Comparison of ENCODE assay signal across 8 cellular contexts in genomic region chr1:23867953-23868847, GRCh38. TPM values are rescaled to one million over a fixed set of nuclear protein-coding genes. Genes with fewer than 3 reads are reported as not detected.
A peak's percentile ranks its signal among the peaks of the same experiment; 100 is the strongest.
DNase-seq lines count a peak whose midpoint lies in the region; ATAC-seq and TF ChIP-seq lines count a peak whose summit lies in the region.

Gene FUCA1, minus strand, starts transcription at chr1:23868290. Its CDS starts 4 bp downstream, at chr1:23868286.

- TF ChIP-seq CTCF in CD14-positive monocyte (IDR thresholded peaks at IDR 0.05) (peak; percentile 94), lower leg skin (IDR thresholded peaks at IDR 0.05) (peak in 1 of 3 donors; percentile 86)

- no peaks in the 10 kb centered on the region for H3K9me3 ChIP-seq in duodenal mucosa (ENCODE audit: control insufficient read depth in 1 of 2, low read length in 2 of 2)

- intact Hi-C loops in CD14-positive monocyte (cut with micrococcal nuclease): loop anchor here (2.0 to 5.0 kb wide), 4 partner anchors 49 to 81 kb away; no protein-coding TSS in a partner anchor
- intact Hi-C loops in lower leg skin (cut with DNase I; ENCODE audit: low total_unique reads): no loop called here

- DNase-seq in CD14-positive monocyte (ENCODE audit: low spot score) (peak; percentile 87), NCI-H69 (lab: John Stamatoyannopoulos, UW) (peak; percentile 94), lower leg skin (ENCODE audit: low spot score in 2 of 2) (peak; percentile 91 to 99)
- DNase-seq in activated CD4-positive, alpha-beta T cell treated with anti-CD3 and anti-CD28 coated beads, Interleukin-2, amount 50 U/mL, for 48 hours: peak; percentile 94 to 95
- peak; percentile 85 to 89 for DNase-seq in stimulated activated CD4-positive, alpha-beta T cell treated with anti-CD3 and anti-CD28 coated beads, Interleukin-4, amount 100 ng/mL, for 48 hours (ENCODE audit: low read depth in 2 of 2)

- WGBS in lower leg skin, 2 donors: 7 to 10% methylated on average over 39 to 63 of the region's 81 CpGs

- H3K36me3 Mint-ChIP-seq in CD14-positive monocyte: peaks cover 16 to 22% of the 10 kb centered on the region in 2 donors

- peaks cover 23 to 26% of the 10 kb centered on the region in 2 donors for H3K4me1 ChIP-seq in duodenal mucosa (ENCODE audit: control insufficient read depth in 1 of 2, insufficient read depth in 2 of 2, low read length in 2 of 2)

- H3K27me3 ChIP-seq in duodenal mucosa (ENCODE audit: control insufficient read depth in 1 of 2, insufficient read depth in 2 of 2, low read length in 2 of 2): no peaks in the 10 kb centered on the region

- peaks cover 56% of the 10 kb centered on the region for H3K4me1 Mint-ChIP-seq in CD14-positive monocyte

- H3K9ac ChIP-seq in duodenal mucosa (ENCODE audit: low read depth in 1 of 2, low read length in 2 of 2): peak within 1 kb of the TSS; percentile 68 to 73

- H3K27ac ChIP-seq in duodenal mucosa (ENCODE audit: low read depth, low read length): peak within 1 kb of the TSS; percentile 50

- peak within 1 kb of the TSS; percentile 83 to 87 for H3K4me3 ChIP-seq in duodenal mucosa (ENCODE audit: low read depth in 1 of 2, low read length in 2 of 2)
- H3K4me3 ChIP-seq in lower leg skin (ENCODE audit: low read depth, poor library complexity, severe bottlenecking): peak within 1 kb of the TSS; percentile 61

- peak within 1 kb of the TSS; percentile 83 to 91 (median 88) for H3K27ac Mint-ChIP-seq in CD14-positive monocyte

- ATAC-seq in GM19328 (IDR thresholded peaks at IDR 0.05; ENCODE audit: unreplicated experiment): peak; percentile 94
- ATAC-seq in HG03520 (IDR thresholded peaks at IDR 0.05; ENCODE audit: unreplicated experiment): peak; percentile 88

- peaks cover under 1 to 10% of the 10 kb centered on the region in 2 donors for H3K36me3 ChIP-seq in duodenal mucosa (ENCODE audit: control insufficient read depth in 1 of 2, insufficient read depth in 2 of 2, low read length in 2 of 2)

- H3K27me3 Mint-ChIP-seq in CD14-positive monocyte (ENCODE audit: low read depth in 3 of 3): peaks cover 0 to 13% (median 2%) of the 10 kb centered on the region in 3 donors

- peaks cover 0 to 9% (median 2%) of the 10 kb centered on the region in 7 donors for H3K9me3 Mint-ChIP-seq in CD14-positive monocyte

- no peak for TF ChIP-seq POLR2A in lower leg skin (IDR thresholded peaks at IDR 0.05)

- H3K4me3 Mint-ChIP-seq in CD14-positive monocyte: peak within 1 kb of the TSS; percentile 84 to 93

RNA-seq across cellular contexts. Expression of gene FUCA1, which starts in this region (rescaled TPM):
- polyA plus RNA-seq in CD14-positive monocyte: 10 to 100 TPM; 96.6 to 97.7 TPM
- total RNA-seq in lower leg skin: 10 to 100 TPM; 11.6 to 23.5 (median 18.7) TPM

Comparison
In these comparisons a context has a peak if more than half of its experiments do, and no peak if none do; other contexts are left out.
1. Peak in every context shown above with its lines: DNase-seq, ATAC-seq, H3K4me3 ChIP-seq and H3K27ac ChIP-seq.